ENCODE assay signal across 8 cellular contexts in the genomic region with DNA sequence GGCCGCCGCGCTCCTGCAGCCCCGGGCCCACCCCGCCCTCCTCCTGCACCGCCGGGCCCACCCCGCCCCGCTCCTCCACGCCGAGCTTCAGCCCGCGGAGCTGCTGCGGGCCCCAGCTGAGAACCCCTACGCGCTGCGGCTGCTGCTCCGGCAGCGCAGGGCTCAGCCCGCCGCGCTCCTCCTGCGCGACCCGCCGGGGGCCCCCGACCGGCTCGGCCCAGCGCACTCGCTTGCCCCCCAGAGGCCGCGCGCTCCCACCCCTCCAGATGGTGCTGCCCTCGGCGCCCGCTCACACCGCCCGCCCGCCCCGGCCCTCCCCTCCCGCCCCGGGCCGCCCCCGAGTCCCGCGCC. TPM values are rescaled to one million over a fixed set of nuclear protein-coding genes. Genes with fewer than 3 reads are reported as not detected.
DNase-seq lines count a peak whose midpoint lies in the region; ATAC-seq and TF ChIP-seq lines count a peak whose summit lies in the region.

No MANE protein-coding gene starts in this region.

- no peak overlapping the region for H3K27ac Mint-ChIP-seq in immature natural killer cell

- H3K23ac ChIP-seq in neuronal stem cell (ENCODE audit: low read depth, low read length, poor library complexity): peak overlapping the region; percentile 37

- no peak overlapping the region for H2BK120ac ChIP-seq in neuronal stem cell (ENCODE audit: low read depth, low read length)

- no peak for TF ChIP-seq CTCF in choroid plexus epithelial cell (conservative IDR thresholded peaks at IDR 0.05; ENCODE audit: low read depth, low read length)

- H3K14ac ChIP-seq in neuronal stem cell (ENCODE audit: low read length): no peak overlapping the region

- peak overlapping the region; percentile 97 for H3K18ac ChIP-seq in neuronal stem cell (ENCODE audit: low read length)

- H3K4ac ChIP-seq in neuronal stem cell (ENCODE audit: low read length): no peak overlapping the region

- peak overlapping the region; percentile 92 for H2AFZ ChIP-seq in neuronal stem cell (ENCODE audit: low read length)

- ATAC-seq in GM21717 (IDR thresholded peaks at IDR 0.05; ENCODE audit: unreplicated experiment): peak; percentile 21

- no CpG with 5 or more reads among the region's 47 CpGs for WGBS in neuronal stem cell (ENCODE audit: extremely low coverage in 2 of 2, insufficient read length in 2 of 2, insufficient replicate concordance in 1 of 2), 2 donors

- H4K91ac ChIP-seq in neuronal stem cell (ENCODE audit: low read depth, low read length, poor library complexity): no peak overlapping the region

- H3K9ac ChIP-seq in neuronal stem cell (ENCODE audit: low read depth, low read length, poor library complexity): peak overlapping the region; percentile 96

- H3K79me1 ChIP-seq in neuronal stem cell (ENCODE audit: low read depth, low read length): peaks cover 14% of the 10 kb centered on the region

- peaks cover 17 to 20% of the 10 kb centered on the region in 2 donors for H3K4me1 ChIP-seq in neuronal stem cell (ENCODE audit: control insufficient read depth in 2 of 2, insufficient read depth in 1 of 2, low read depth in 1 of 2, low read length in 2 of 2)

- no peaks in the 10 kb centered on the region for H3K36me3 Mint-ChIP-seq in immature natural killer cell

- H2BK15ac ChIP-seq in neuronal stem cell (ENCODE audit: low read length): peak overlapping the region; percentile 60

- peak overlapping the region; percentile 92 for H3K4me2 ChIP-seq in neuronal stem cell (ENCODE audit: insufficient read depth, low read length, poor library complexity, severe bottlenecking)

- peaks cover 16 to 18% (median 17%) of the 10 kb centered on the region in 3 donors for H3K27me3 Mint-ChIP-seq in immature natural killer cell (ENCODE audit: low read depth in 3 of 3)

- DNase-seq in M059J (ENCODE audit: low read depth) (peak; percentile 36), choroid plexus epithelial cell (ENCODE audit: low read depth) (peak; percentile 23), neuronal stem cell (ENCODE audit: low spot score) (no peak), NCI-H187 treated with DMSO at 0.1 percent for 48 hours (lab: John Stamatoyannopoulos, UW) (no peak), immature natural killer cell (no peak), NCI-H1694 (lab: John Stamatoyannopoulos, UW) (no peak)

- H2AK5ac ChIP-seq in neuronal stem cell (ENCODE audit: low read depth, low read length): peak overlapping the region; percentile 28

- H3K27me3 ChIP-seq in neuronal stem cell (ENCODE audit: control insufficient read depth in 3 of 3, insufficient read depth in 3 of 3, low read depth in 1 of 3, low read length in 3 of 3): peaks cover 0 to 11% (median 8%) of the 10 kb centered on the region in 3 experiments

- peak overlapping the region in 1 of 5 donors; percentile 33 for H3K4me3 Mint-ChIP-seq in immature natural killer cell

- no peak overlapping the region for H4K8ac ChIP-seq in neuronal stem cell (ENCODE audit: low read depth, low read length)

- H3K9me3 ChIP-seq in neuronal stem cell (replicated peaks in 1 of 2; ENCODE audit: control insufficient read depth in 2 of 2, insufficient read depth in 1 of 2, low read depth in 1 of 2, low read length in 2 of 2): no peaks in the 10 kb centered on the region

- peak overlapping the region; percentile 47 for H3K27ac ChIP-seq in neuronal stem cell (replicated peaks; ENCODE audit: low read length)

- H3K4me1 Mint-ChIP-seq in immature natural killer cell: peaks cover 43% of the 10 kb centered on the region in 2 donors

- no peaks in the 10 kb centered on the region for H3K36me3 ChIP-seq in neuronal stem cell (replicated peaks in 1 of 2; ENCODE audit: control insufficient read depth in 2 of 2, insufficient read depth in 2 of 2, low read length in 2 of 2)

- H3K4me3 ChIP-seq in GM08714 (ENCODE audit: low read length) (peak overlapping the region; percentile 63; the same call in 1 of the 2 replicates), choroid plexus epithelial cell (ENCODE audit: low read depth, low read length) (peak overlapping the region; percentile 56), neuronal stem cell (ENCODE audit: low read length in 2 of 2) (peak overlapping the region; percentile 55 to 92)

- no peaks in the 10 kb centered on the region for H3K9me3 Mint-ChIP-seq in immature natural killer cell

- peak overlapping the region; percentile 13 for H2BK5ac ChIP-seq in neuronal stem cell (ENCODE audit: low read length)

- no peak overlapping the region for H2BK12ac ChIP-seq in neuronal stem cell (ENCODE audit: low read length)

RNA-seq across cellular contexts. Expression of a gene that starts 0.9 kb away (rescaled TPM):
- 8.0 and 13.9 TPM in 2 replicates for total RNA-seq in M059J (2014; rRNA removed; shearing (Covaris generic))
- 21.3 TPM for polyA plus RNA-seq in neuronal stem cell (2013, experiment 1 of 2)
- polyA plus RNA-seq in neuronal stem cell (2013, experiment 2 of 2): 20.7 TPM
- polyA plus RNA-seq in immature natural killer cell: 1 to 10 TPM; 1.4 to 4.9 (median 1.6) TPM

Comparison
In these comparisons a context has a peak if more than half of its experiments do, and no peak if none do; other contexts are left out.
1. DNase-seq: peak in M059J (single experiment) and choroid plexus epithelial cell (single experiment); none in neuronal stem cell (single experiment), NCI-H187 treated with DMSO at 0.1 percent for 48 hours (single experiment), immature natural killer cell (0 of 3) and NCI-H1694 (single experiment).
2. Peak in every context shown above with its lines, with median percentiles within 50 percentile points of each other: H3K4me3 ChIP-seq.